In genomic region chr9:125269014-125269397, GRCh38 we compare ENCODE assay signal across 23 cellular contexts.
"Had no signal": no experiment of that assay in that cellular context is flagged by ENCODE, and none has a peak within 500 bp of the region (broad histone marks: within the 10 kb centered on the region; RNA-seq: fewer than 3 reads in every experiment).

No MANE protein-coding gene starts in this region.

- H3K9me3 Mint-ChIP-seq: mesothelial cell of epicardium, natural killer cell, neural crest cell had no signal

- H3K36me3 Mint-ChIP-seq: natural killer cell had no signal

- H3K36me3 ChIP-seq: colonic mucosa, pancreas, prostate gland, uterus had no signal

- H3K9me3 ChIP-seq: colonic mucosa, pancreas, prostate gland, right lobe of liver, spleen, stomach, upper lobe of left lung, uterus had no signal

- H3K4me1 Mint-ChIP-seq: neural crest cell had no signal

- H3K27me3 ChIP-seq: colonic mucosa, foreskin keratinocyte, pancreas, right lobe of liver, spleen, stomach, upper lobe of left lung, uterus had no signal

- DNase-seq: colonic mucosa; dermis blood vessel endothelial cell; foreskin keratinocyte; kidney; left cardiac atrium; left ventricle myocardium superior; mammary epithelial cell; natural killer cell; pancreas; retina; right lobe of liver; spleen; stimulated activated CD4-positive, alpha-beta T cell treated with anti-CD3 and anti-CD28 coated beads, Interleukin-15, amount 100 ng/mL, for 24 hours; stimulated activated CD4-positive, alpha-beta T cell treated with anti-CD3 and anti-CD28 coated beads, Interleukin-1b, Interleukin-23, amount 100 ng/mL, for 48 hours; stimulated activated CD4-positive, alpha-beta T cell treated with anti-CD3 and anti-CD28 coated beads, Interleukin-4, amount 100 ng/mL, for 24 hours; stimulated activated naive CD4-positive, alpha-beta T cell; stomach; substantia nigra; upper lobe of left lung; uterus had no signal

- H3K4me3 ChIP-seq: colonic mucosa, pancreas, prostate gland, right lobe of liver, spleen, stomach, upper lobe of left lung, uterus had no signal

- ATAC-seq: foreskin keratinocyte, natural killer cell, pancreas, right lobe of liver had no signal

- H3K4me3 Mint-ChIP-seq: mesothelial cell of epicardium, natural killer cell, neural crest cell had no signal
